8 cellular contexts compared by ENCODE assay signal in the genomic region with DNA sequence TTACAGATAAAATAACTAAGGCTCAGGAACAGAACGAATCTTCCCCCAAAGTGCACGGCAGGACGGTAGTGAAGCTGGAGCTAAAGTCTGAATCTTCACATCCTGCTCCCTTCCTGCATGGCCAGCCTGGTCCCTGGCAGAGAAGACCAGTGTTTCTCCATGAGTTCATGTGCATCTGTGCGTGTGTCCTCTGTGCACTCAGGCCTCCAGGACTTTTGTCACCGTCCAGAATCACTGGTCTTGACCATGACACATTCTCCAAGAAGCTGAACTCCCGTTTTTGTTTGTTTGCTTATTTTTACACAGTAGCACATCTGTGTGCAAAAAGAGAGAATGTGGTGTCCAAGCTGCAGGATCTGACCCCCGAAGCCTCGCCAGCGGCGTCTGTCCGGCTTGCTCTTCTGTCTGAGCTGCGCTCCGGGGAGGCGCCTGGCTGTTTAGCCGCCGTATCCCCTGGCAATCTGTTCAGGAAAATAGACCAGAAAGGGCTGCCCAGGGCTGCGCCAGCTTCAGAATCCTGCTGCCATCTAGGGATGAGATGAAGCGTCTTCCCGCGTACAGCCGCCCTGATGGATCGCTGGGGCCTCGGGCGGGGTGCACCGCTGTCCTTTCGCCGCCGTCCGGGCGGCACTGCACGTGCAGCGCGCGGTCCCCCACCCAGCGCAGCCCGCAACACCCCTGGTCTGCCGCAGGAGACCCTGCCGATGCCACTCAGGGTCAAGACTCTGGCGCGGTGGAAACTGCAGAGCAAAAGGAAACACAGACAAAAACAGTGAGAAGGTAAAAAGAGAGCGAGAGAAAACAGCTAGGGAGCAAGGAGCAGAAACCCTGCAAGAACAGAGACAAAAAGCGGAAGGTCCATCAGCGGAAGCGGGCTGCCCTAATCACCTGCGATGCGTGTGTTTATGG.
DNase-seq lines count a peak whose midpoint lies in the region; ATAC-seq and TF ChIP-seq lines count a peak whose summit lies in the region.

No MANE protein-coding gene starts in this region.

- intact Hi-C loops in lower lobe of right lung (cut with DNase I): no loop called here

- H3K4me3 ChIP-seq in ectodermal cell (ENCODE audit: insufficient read depth, low read depth, low read length): peak overlapping the region; percentile 43
- peak overlapping the region; percentile 42 for H3K4me3 ChIP-seq in lower lobe of right lung
- peak overlapping the region; percentile 21 to 53 (median 34) for H3K4me3 ChIP-seq in tibial nerve

- ATAC-seq in lower lobe of right lung (peak; percentile 71 to 79), GM19035 (IDR thresholded peaks at IDR 0.05; ENCODE audit: unreplicated experiment) (no peak)

- H3K36me3 ChIP-seq in ectodermal cell (ENCODE audit: control insufficient read depth, insufficient read depth, low read length) (no peaks in the 10 kb centered on the region), lower lobe of right lung (no peaks in the 10 kb centered on the region), tibial nerve (no peaks in the 10 kb centered on the region)

- no peak overlapping the region for H3K27ac Mint-ChIP-seq in activated CD4-positive, alpha-beta memory T cell treated with anti-CD3 and anti-CD28 coated beads, Interleukin-2, amount 10 ng/mL, durations not matched to agents 7 days and 5 days

- H3K9me3 Mint-ChIP-seq in activated CD4-positive, alpha-beta memory T cell treated with anti-CD3 and anti-CD28 coated beads, Interleukin-2, amount 10 ng/mL, durations not matched to agents 7 days and 5 days: peaks cover 9% of the 10 kb centered on the region

- H3K27me3 Mint-ChIP-seq in activated CD4-positive, alpha-beta memory T cell treated with anti-CD3 and anti-CD28 coated beads, Interleukin-2, amount 10 ng/mL, durations not matched to agents 7 days and 5 days: no peaks in the 10 kb centered on the region

- H3K9me3 ChIP-seq in ectodermal cell (ENCODE audit: control insufficient read depth, low read length) (no peaks in the 10 kb centered on the region), lower lobe of right lung (no peaks in the 10 kb centered on the region), tibial nerve (no peaks in the 10 kb centered on the region)

- H3K4me1 ChIP-seq in ectodermal cell (ENCODE audit: control insufficient read depth, insufficient read depth, low read length) (peaks cover 17% of the 10 kb centered on the region), lower lobe of right lung (peaks cover 19% of the 10 kb centered on the region), tibial nerve (peaks cover 0 to 21% (median 0%) of the 10 kb centered on the region in 4 donors)

- DNase-seq in SIG-M5 treated with dmso at 0.1 percent for 504 hours (lab: John Stamatoyannopoulos, UW; ENCODE audit: unreplicated experiment) (peak; percentile 0), SIG-M5 (lab: John Stamatoyannopoulos, UW) (no peak), NCI-H82 treated with DMSO at 0.1 percent for 48 hours (lab: John Stamatoyannopoulos, UW; ENCODE audit: unreplicated experiment) (peak; percentile 5), lower lobe of right lung (peak; percentile 51), tibial nerve (ENCODE audit: low spot score in 2 of 2) (peak in 1 of 2 donors; percentile 5)
- no peak for DNase-seq in activated CD4-positive, alpha-beta memory T cell treated with anti-CD3 and anti-CD28 coated beads, Interleukin-2, amount 10 ng/mL, durations not matched to agents 7 days and 5 days

- POLR2A ChIA-PET in activated CD4-positive, alpha-beta memory T cell treated with anti-CD3 and anti-CD28 coated beads, Interleukin-2, amount 10 ng/mL, durations not matched to agents 7 days and 5 days (lab: Charles Lee): no interaction called here

- peak; percentile 35 for TF ChIP-seq CTCF in lower lobe of right lung (IDR thresholded peaks at IDR 0.05)
- TF ChIP-seq CTCF in tibial nerve (IDR thresholded peaks at IDR 0.05): peak in 4 of 5 experiments; percentile 11 to 31 (median 22)

- H3K36me3 Mint-ChIP-seq in activated CD4-positive, alpha-beta memory T cell treated with anti-CD3 and anti-CD28 coated beads, Interleukin-2, amount 10 ng/mL, durations not matched to agents 7 days and 5 days (ENCODE audit: low read depth): no peaks in the 10 kb centered on the region

- H3K27ac ChIP-seq in ectodermal cell (ENCODE audit: insufficient read depth, low read depth, low read length, poor library complexity, severe bottlenecking) (peak overlapping the region; percentile 71), lower lobe of right lung (no peak overlapping the region), tibial nerve (no peak overlapping the region)

- H3K27me3 ChIP-seq in ectodermal cell (ENCODE audit: control insufficient read depth, insufficient read depth, low read length, poor library complexity, severe bottlenecking) (no peaks in the 10 kb centered on the region), lower lobe of right lung (ENCODE audit: low read depth) (peaks cover 7% of the 10 kb centered on the region), tibial nerve (no peaks in the 10 kb centered on the region)

- 11 to 12% methylated on average over 46 of the region's 46 CpGs for WGBS in ectodermal cell, 2 experiments
- WGBS in tibial nerve, 2 donors: 3% methylated on average over 45 to 46 of the region's 46 CpGs

- CTCF ChIA-PET in activated CD4-positive, alpha-beta memory T cell treated with anti-CD3 and anti-CD28 coated beads, Interleukin-2, amount 10 ng/mL, durations not matched to agents 7 days and 5 days (lab: Charles Lee): no interaction called here

- no peak for TF ChIP-seq EP300 in tibial nerve (IDR thresholded peaks at IDR 0.05)

- TF ChIP-seq POLR2A in tibial nerve (IDR thresholded peaks at IDR 0.05): no peak

- H3K4me1 Mint-ChIP-seq in activated CD4-positive, alpha-beta memory T cell treated with anti-CD3 and anti-CD28 coated beads, Interleukin-2, amount 10 ng/mL, durations not matched to agents 7 days and 5 days: no peaks in the 10 kb centered on the region

- H3K4me3 Mint-ChIP-seq in activated CD4-positive, alpha-beta memory T cell treated with anti-CD3 and anti-CD28 coated beads, Interleukin-2, amount 10 ng/mL, durations not matched to agents 7 days and 5 days: no peak overlapping the region

Comparison
In these comparisons a context has a peak if more than half of its experiments do, and no peak if none do; other contexts are left out.
1. DNase-seq: peak in SIG-M5 treated with dmso at 0.1 percent for 504 hours (single experiment), NCI-H82 treated with DMSO at 0.1 percent for 48 hours (single experiment) and lower lobe of right lung (single experiment); none in SIG-M5 (single experiment) and activated CD4-positive, alpha-beta memory T cell treated with anti-CD3 and anti-CD28 coated beads, Interleukin-2, amount 10 ng/mL, durations not matched to agents 7 days and 5 days (single experiment).
2. Peak in every context shown above with its lines, with median percentiles within 50 percentile points of each other: H3K4me3 ChIP-seq.